In genomic region chr19:768424-768823, GRCh38 we compare ENCODE assay signal across 13 cellular contexts. TPM values are rescaled to one million over a fixed set of nuclear protein-coding genes. Genes with fewer than 3 reads are reported as not detected.
DNase-seq lines count a peak whose midpoint lies in the region; ATAC-seq and TF ChIP-seq lines count a peak whose summit lies in the region.
"Had no signal": no experiment of that assay in that cellular context is flagged by ENCODE, and none has a peak within 500 bp of the region (broad histone marks: within the 10 kb centered on the region; RNA-seq: fewer than 3 reads in every experiment).

No MANE protein-coding gene starts in this region.

- no peaks in the 10 kb centered on the region for H3K36me3 Mint-ChIP-seq in nephron progenitor cell (ENCODE audit: low read depth)

- DNase-seq in EH (ENCODE audit: low read depth) = peak; percentile 96
- peak; percentile 88 to 91 for DNase-seq in SJSA1 (ENCODE audit: low read depth in 1 of 2, low spot score in 2 of 2)
- peak; percentile 79 for DNase-seq in fibroblast of pulmonary artery (ENCODE audit: low read depth)
- DNase-seq in renal cortical epithelial cell (ENCODE audit: low read depth) = peak; percentile 94
- DNase-seq in nephron progenitor cell = no peak
- no peak for DNase-seq in GDM1 (lab: John Stamatoyannopoulos, UW)
- DNase-seq: NCI-H1092, SHP77, small intestine had no signal

- H3K4me3 Mint-ChIP-seq in nephron progenitor cell = no peak overlapping the region

- peaks cover 26% of the 10 kb centered on the region for H3K4me1 ChIP-seq in SJSA1 (replicated peaks)

- H3K27ac Mint-ChIP-seq in nephron progenitor cell = no peak overlapping the region

- peak overlapping the region; percentile 36 for H3K27ac ChIP-seq in SJSA1
- H3K27ac ChIP-seq: VCaP had no signal

- ATAC-seq in HG02571 (IDR thresholded peaks at IDR 0.05; ENCODE audit: unreplicated experiment) (no peak), GM18858 (IDR thresholded peaks at IDR 0.05; ENCODE audit: unreplicated experiment) (no peak)

- H3K36me3 ChIP-seq in SJSA1 = no peaks in the 10 kb centered on the region

- peaks cover 7% of the 10 kb centered on the region for H3K27me3 Mint-ChIP-seq in nephron progenitor cell (ENCODE audit: low read depth, poor library complexity)

- no peaks in the 10 kb centered on the region for H3K9me3 Mint-ChIP-seq in nephron progenitor cell

- TF ChIP-seq CTCF in fibroblast of pulmonary artery (IDR thresholded peaks at IDR 0.05; ENCODE audit: low read length, missing control alignments) (no peak), nephron progenitor cell (IDR thresholded peaks at IDR 0.05) (no peak)

- peaks cover 12% of the 10 kb centered on the region for H3K4me1 Mint-ChIP-seq in nephron progenitor cell

- no peak overlapping the region for H3K4me3 ChIP-seq in SJSA1
- H3K4me3 ChIP-seq in fibroblast of pulmonary artery (replicated peaks; ENCODE audit: low read depth, low read length) = no peak overlapping the region

- H3K9me3 ChIP-seq in SJSA1 (replicated peaks) = no peaks in the 10 kb centered on the region

- H3K27me3 ChIP-seq in SJSA1 (replicated peaks) = no peaks in the 10 kb centered on the region

RNA-seq across cellular contexts. Expression of gene MISP, which starts 17.5 kb away (rescaled TPM):
- total RNA-seq in SJSA1 (2014; rRNA removed; shearing (Covaris generic)) = 0.11 TPM in 1 of 2 replicates, not detected in the other
- total RNA-seq in renal cortical epithelial cell = 6.2 and 48.4 TPM in 2 replicates

RNA-seq across cellular contexts. Expression of gene PTBP1, which starts 28.8 kb away (rescaled TPM):
- total RNA-seq in SJSA1 (2014; rRNA removed; shearing (Covaris generic)) = 177 and 308 TPM in 2 replicates
- 67.7 and 134 TPM in 2 replicates for total RNA-seq in renal cortical epithelial cell

RNA-seq across cellular contexts. Expression of gene PLPPR3, which starts 53.3 kb away (rescaled TPM):
- 1.1 and 2.3 TPM in 2 replicates for total RNA-seq in SJSA1 (2014; rRNA removed; shearing (Covaris generic))
- 0.50 and 0.87 TPM in 2 replicates for total RNA-seq in renal cortical epithelial cell

RNA-seq across cellular contexts. Expression of gene AZU1, which starts 59.2 kb away (rescaled TPM):
- not detected in 2 replicates for total RNA-seq in SJSA1 (2014; rRNA removed; shearing (Covaris generic))
- not detected in 2 replicates for total RNA-seq in renal cortical epithelial cell
- total RNA-seq: mucosa of gallbladder had no signal

RNA-seq across cellular contexts. Expression of gene PALM, which starts 59.7 kb away (rescaled TPM):
- total RNA-seq in SJSA1 (2014; rRNA removed; shearing (Covaris generic)) = not detected in 2 replicates
- total RNA-seq in renal cortical epithelial cell = 0.35 and 45.4 TPM in 2 replicates

Comparison
In these comparisons a context has a peak if more than half of its experiments do, and no peak if none do; other contexts are left out.
1. DNase-seq: peak in EH (single experiment), SJSA1 (2 of 2), fibroblast of pulmonary artery (single experiment) and renal cortical epithelial cell (single experiment); none in nephron progenitor cell (single experiment) and GDM1 (single experiment).